8 cellular contexts compared by ENCODE assay signal in the genomic region with DNA sequence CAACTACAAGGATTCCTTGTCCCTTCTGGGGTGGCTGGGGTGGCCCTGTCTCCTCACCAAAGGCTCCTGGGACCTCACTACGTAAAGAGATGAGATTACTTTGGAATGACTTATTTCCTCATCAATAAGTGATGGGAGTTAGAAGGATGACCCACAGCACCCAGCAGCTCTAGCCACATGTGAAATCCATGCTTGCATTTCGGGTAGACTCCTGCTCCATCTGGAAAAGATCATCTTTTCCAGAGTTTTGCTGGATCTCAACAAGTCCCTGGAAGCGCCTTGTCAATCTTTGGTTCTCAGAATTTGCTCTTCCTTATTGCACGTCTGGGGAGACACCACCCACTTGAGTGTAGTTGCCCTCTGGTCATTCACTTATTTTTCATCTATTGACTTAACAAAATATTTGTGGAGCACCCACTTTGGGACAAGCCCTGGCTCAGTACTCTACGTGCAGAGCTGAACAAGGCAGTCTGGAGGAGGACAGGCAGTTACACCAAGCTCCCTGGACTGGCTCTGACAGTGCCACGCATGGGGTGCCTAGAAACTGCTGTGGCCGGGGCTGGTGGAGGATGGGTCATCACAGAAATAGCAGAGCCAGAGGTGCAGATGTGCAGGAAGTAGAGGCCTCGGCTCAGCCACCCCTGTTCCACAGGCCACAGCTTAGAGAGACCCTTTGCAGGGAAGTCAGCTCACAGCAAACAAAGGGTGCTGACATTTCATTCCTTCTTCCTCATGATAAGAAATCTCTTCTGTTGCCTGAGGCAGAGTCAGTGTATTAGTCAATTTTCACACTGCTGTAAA.
DNase-seq lines count a peak whose midpoint lies in the region; ATAC-seq and TF ChIP-seq lines count a peak whose summit lies in the region.

No MANE protein-coding gene starts in this region.

- peaks cover 26% of the 10 kb centered on the region for H3K4me1 ChIP-seq in osteoblast (ENCODE audit: insufficient read depth, low read length)

- H3K27ac Mint-ChIP-seq in brain, result peak overlapping the region in 3 of 5 experiments; percentile 9 to 80 (median 53)

- ATAC-seq in GM18867 (IDR thresholded peaks at IDR 0.05; ENCODE audit: unreplicated experiment), result peak; percentile 63
- ATAC-seq in HG03571 (IDR thresholded peaks at IDR 0.05; ENCODE audit: unreplicated experiment), result peak; percentile 54
- no peak for ATAC-seq in GM21717 (IDR thresholded peaks at IDR 0.05; ENCODE audit: unreplicated experiment)

- H3K27me3 ChIP-seq in osteoblast (ENCODE audit: insufficient read depth, low read length) (no peaks in the 10 kb centered on the region), WERI-Rb-1 (ENCODE audit: insufficient read depth, low read depth, severe bottlenecking) (no peaks in the 10 kb centered on the region), MG63 (no peaks in the 10 kb centered on the region)

- peak overlapping the region; percentile 41 for H2AFZ ChIP-seq in osteoblast (ENCODE audit: low read length)

- no peak overlapping the region for H3K4me3 ChIP-seq in osteoblast (ENCODE audit: insufficient read depth, low read length)
- H3K4me3 ChIP-seq in WERI-Rb-1 (ENCODE audit: low read depth, low read length), result no peak overlapping the region
- no peak overlapping the region for H3K4me3 ChIP-seq in MG63

- no peaks in the 10 kb centered on the region for H4K20me1 ChIP-seq in osteoblast (ENCODE audit: insufficient read depth, low read length)

- H3K9me3 Mint-ChIP-seq in brain, result peaks cover 0 to 5% (median 0%) of the 10 kb centered on the region in 5 experiments

- H3K27ac ChIP-seq in osteoblast (ENCODE audit: low read depth, low read length) (peak overlapping the region; percentile 60), WERI-Rb-1 (no peak overlapping the region)

- H3K4me3 Mint-ChIP-seq in brain, result peak overlapping the region in 1 of 5 experiments; percentile 56

- H3K27me3 Mint-ChIP-seq in brain, result peaks cover 9% of the 10 kb centered on the region

- TF ChIP-seq CTCF in brain (conservative IDR thresholded peaks at IDR 0.05) (no peak), osteoblast (IDR thresholded peaks at IDR 0.05; ENCODE audit: extremely low read depth, low read depth, low read length) (no peak), WERI-Rb-1 (IDR thresholded peaks at IDR 0.05; ENCODE audit: low read depth, low read length) (no peak)

- H3K36me3 ChIP-seq in osteoblast (ENCODE audit: insufficient read depth, low read length) (no peaks in the 10 kb centered on the region), WERI-Rb-1 (no peaks in the 10 kb centered on the region), MG63 (no peaks in the 10 kb centered on the region)

- H3K36me3 Mint-ChIP-seq in brain, result peaks cover 11% of the 10 kb centered on the region

- DNase-seq in osteoblast (ENCODE audit: insufficient read length, low spot score, missing footprints), result peak; percentile 90
- no peak for DNase-seq in WERI-Rb-1
- no peak for DNase-seq in MG63
- DNase-seq in NCI-H524 treated with DMSO at 0.1 percent for 48 hours (lab: John Stamatoyannopoulos, UW), result no peak

- H3K9me3 ChIP-seq in osteoblast (ENCODE audit: low read depth, low read length) (no peaks in the 10 kb centered on the region), WERI-Rb-1 (ENCODE audit: severe bottlenecking) (no peaks in the 10 kb centered on the region), MG63 (no peaks in the 10 kb centered on the region)

- no peaks in the 10 kb centered on the region for H3K79me2 ChIP-seq in osteoblast (ENCODE audit: insufficient read depth, low read length)

- H3K4me2 ChIP-seq in osteoblast (ENCODE audit: insufficient read depth, low read length), result peak overlapping the region; percentile 37

- H3K4me1 Mint-ChIP-seq in brain, result peaks cover 84% of the 10 kb centered on the region
